10 cellular contexts compared by ENCODE assay signal in the genomic region with DNA sequence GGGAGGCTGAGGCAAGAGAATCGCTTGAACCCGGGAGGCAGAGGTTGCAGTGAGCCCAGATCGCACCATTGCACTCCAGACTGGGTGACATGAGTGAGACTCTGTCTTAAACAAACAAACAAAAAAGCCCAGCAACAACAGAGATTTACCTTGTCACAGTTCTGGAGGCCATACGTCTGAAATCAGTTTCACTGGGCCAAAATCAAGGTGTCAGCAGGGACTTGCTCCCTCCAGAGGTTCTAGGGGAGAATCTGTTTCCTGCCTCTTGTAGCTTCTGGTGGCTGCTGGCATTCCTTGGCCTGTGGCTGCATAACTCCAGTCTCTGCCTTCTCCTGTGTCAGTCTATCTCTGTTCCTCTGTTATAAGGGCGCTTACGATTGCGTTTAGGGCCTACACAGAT. TPM values are rescaled to one million over a fixed set of nuclear protein-coding genes. Genes with fewer than 3 reads are reported as not detected.
DNase-seq lines count a peak whose midpoint lies in the region; ATAC-seq, FAIRE-seq and TF ChIP-seq lines count a peak whose summit lies in the region.
"Had no signal": no experiment of that assay in that cellular context is flagged by ENCODE, and none has a peak within 500 bp of the region (broad histone marks: within the 10 kb centered on the region; RNA-seq: fewer than 3 reads in every experiment).

No MANE protein-coding gene starts in this region.

- no peak overlapping the region for H3K27ac ChIP-seq in HepG2 (ENCODE audit: extremely low read length, insufficient read depth, low read length)
- no peak overlapping the region for H3K27ac ChIP-seq in right lobe of liver

- POLR2A ChIA-PET in HepG2 (lab: Yijun Ruan, JAX) = no interaction called here

- H3K4me2 ChIP-seq in HepG2 (ENCODE audit: low read depth, low read length) = peak overlapping the region; percentile 88

- DNase-seq in HepG2 (ENCODE audit: low spot score) (peak; percentile 30), right lobe of liver (no peak), RPMI7951 (ENCODE audit: low read depth) (peak; percentile 7), fibroblast of the aortic adventitia (ENCODE audit: low read depth) (no peak), type B pancreatic cell (ENCODE audit: extremely low spot score, unreplicated experiment) (no peak), sciatic nerve (ENCODE audit: low spot score) (no peak), NCI-H2029 (lab: John Stamatoyannopoulos, UW) (no peak)
- DNase-seq: aorta, NCI-H1694 treated with DMSO at 0.1 percent for 48 hours had no signal

- H3K36me3 ChIP-seq in HepG2 (replicated peaks in 1 of 2; ENCODE audit: control insufficient read depth in 1 of 2, insufficient read depth in 2 of 2, low read length in 2 of 2) = peaks cover 2 to 5% of the 10 kb centered on the region in 2 experiments; a peak in 2 of 5 replicates
- H3K36me3 ChIP-seq in right lobe of liver = no peaks in the 10 kb centered on the region

- H3K27ac Mint-ChIP-seq in type B pancreatic cell = peak overlapping the region; percentile 7

- no peaks in the 10 kb centered on the region for H4K20me1 ChIP-seq in HepG2 (ENCODE audit: insufficient read depth, low read length)

- peak overlapping the region; percentile 100 for H3K4me3 Mint-ChIP-seq in type B pancreatic cell

- in situ Hi-C loops in HepG2 (cut with HindIII; ENCODE audit: extremely low pct_ligation_motif_present, low pct_unique_long_range_greater_than_20kb) = no loop called here

- H3K9me3 Mint-ChIP-seq in type B pancreatic cell = peaks cover 4% of the 10 kb centered on the region

- H3K79me2 ChIP-seq in HepG2 (ENCODE audit: insufficient read depth, low read length) = peaks cover 60% of the 10 kb centered on the region

- H3K4me1 Mint-ChIP-seq in type B pancreatic cell (ENCODE audit: unreplicated experiment) = peaks cover 48% of the 10 kb centered on the region

- H3K27me3 Mint-ChIP-seq in type B pancreatic cell = no peaks in the 10 kb centered on the region

- TF ChIP-seq CTCF in HepG2 (CRISPR knock-in tag; IDR thresholded peaks at IDR 0.05) (no peak), right lobe of liver (IDR thresholded peaks at IDR 0.05) (no peak), fibroblast of the aortic adventitia (IDR thresholded peaks at IDR 0.05; ENCODE audit: insufficient read depth, low read length) (peak; percentile 1), type B pancreatic cell (conservative IDR thresholded peaks at IDR 0.05) (no peak)

- H3K4me1 ChIP-seq in HepG2 (ENCODE audit: insufficient read depth, low read length) (peaks cover 68% of the 10 kb centered on the region), right lobe of liver (peaks cover 0 to 17% (median 0%) of the 10 kb centered on the region in 4 donors)

- CTCF ChIA-PET in HepG2 (lab: Yijun Ruan, JAX; ENCODE audit: low intra/inter-chr PET ratio, low total read pairs) = no interaction called here

- H3K9me3 ChIP-seq in HepG2 (ENCODE audit: low read length) = no peaks in the 10 kb centered on the region
- no peaks in the 10 kb centered on the region for H3K9me3 ChIP-seq in right lobe of liver

- WGBS in HepG2 (ENCODE audit: low lambda C conversion rate) = 90% methylated on average over 7 of the region's 7 CpGs
- 96% methylated on average over 6 of the region's 7 CpGs for WGBS in right lobe of liver (ENCODE audit: insufficient coverage, low coverage, low lambda C conversion rate, missing lambda C conversion rate)

- intact Hi-C loops in HepG2 (cut with micrococcal nuclease; ENCODE audit: unreplicated experiment) (no loop called here), right lobe of liver (cut with DNase I) (no loop called here), sciatic nerve (cut with DNase I) (no loop called here)

- no peak overlapping the region for H3K9ac ChIP-seq in HepG2 (ENCODE audit: insufficient read depth, low read depth, low read length)

- H3K4me3 ChIP-seq in HepG2 (replicated peaks in 1 of 3; ENCODE audit: insufficient read depth in 1 of 3, low read depth in 2 of 3, low read length in 3 of 3) (peak overlapping the region in 2 of 3 experiments; percentile 6 to 81; a peak in 2 of 6 replicates), right lobe of liver (no peak overlapping the region), fibroblast of the aortic adventitia (ENCODE audit: low read depth, low read length) (no peak overlapping the region)

- no peak for FAIRE-seq in HepG2 (lab: Jason Lieb, UNC)

- BruUV-seq in HepG2 (replicated peaks; lab: Mats Ljungman, UMichigan) = no TSS peak

- peak; percentile 33 for ATAC-seq in HepG2
- no peak for ATAC-seq in right lobe of liver
- no peak for ATAC-seq in HG02852 (IDR thresholded peaks at IDR 0.05; ENCODE audit: unreplicated experiment)
- ATAC-seq in sciatic nerve = no peak

- no peak overlapping the region for H2AFZ ChIP-seq in HepG2 (ENCODE audit: low read length)

- H3K27me3 ChIP-seq in HepG2 (ENCODE audit: control insufficient read depth in 1 of 2, insufficient read depth in 2 of 2, low read length in 2 of 2) = no peaks in the 10 kb centered on the region
- H3K27me3 ChIP-seq in right lobe of liver = no peaks in the 10 kb centered on the region

- TF ChIP-seq POLR2A in HepG2 (IDR thresholded peaks at IDR 0.05; ENCODE audit: insufficient read depth in 1 of 2, low read depth in 2 of 2, low read length in 2 of 2) = no peak
- TF ChIP-seq POLR2A in right lobe of liver (IDR thresholded peaks at IDR 0.05) = no peak

- TF ChIP-seq RAD21 in HepG2 (CRISPR knock-in tag; IDR thresholded peaks at IDR 0.05) = no peak

- TF ChIP-seq EP300 in HepG2 (IDR thresholded peaks at IDR 0.05; ENCODE audit: low read depth in 2 of 2, low read length in 2 of 2) (no peak), HepG2 (CRISPR knock-in tag; IDR thresholded peaks at IDR 0.05; ENCODE audit: borderline replicate concordance) (no peak)

- H3K36me3 Mint-ChIP-seq in type B pancreatic cell = peaks cover 24% of the 10 kb centered on the region

TF ChIP-seq in HepG2, 621 proteins besides CTCF, POLR2A, EP300 and RAD21 (continues in another document):
- TF ChIP-seq ZNF678 (CRISPR knock-in tag; IDR thresholded peaks at IDR 0.05) = no peak
- no peak for TF ChIP-seq ATRX (CRISPR knock-in tag; IDR thresholded peaks at IDR 0.05; ENCODE audit: borderline replicate concordance)
- TF ChIP-seq DMTF1 (CRISPR knock-in tag; IDR thresholded peaks at IDR 0.05) = no peak
- TF ChIP-seq SRF (IDR thresholded peaks at IDR 0.05; ENCODE audit: low read depth, low read length) = no peak
- TF ChIP-seq ELF4 (CRISPR knock-in tag; IDR thresholded peaks at IDR 0.05; ENCODE audit: borderline replicate concordance) = no peak
- TF ChIP-seq ZMYM2 (CRISPR knock-in tag; IDR thresholded peaks at IDR 0.05) = no peak
- no peak for TF ChIP-seq EEA1 (CRISPR knock-in tag; IDR thresholded peaks at IDR 0.05; ENCODE audit: borderline replicate concordance)
- TF ChIP-seq, protein P1, sequence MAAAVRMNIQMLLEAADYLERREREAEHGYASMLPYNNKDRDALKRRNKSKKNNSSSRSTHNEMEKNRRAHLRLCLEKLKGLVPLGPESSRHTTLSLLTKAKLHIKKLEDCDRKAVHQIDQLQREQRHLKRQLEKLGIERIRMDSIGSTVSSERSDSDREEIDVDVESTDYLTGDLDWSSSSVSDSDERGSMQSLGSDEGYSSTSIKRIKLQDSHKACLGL (CRISPR knock-in tag; IDR thresholded peaks at IDR 0.05) = no peak
- no peak for TF ChIP-seq ESRRA (CRISPR knock-in tag; IDR thresholded peaks at IDR 0.05; ENCODE audit: low read depth)

RNA-seq across cellular contexts. Expression of gene DDX10, which starts 1.5 kb away (rescaled TPM):
- total RNA-seq in HepG2 (2016; rRNA removed; fragmentation: Illumina TruSeq; extraction: Trizol) (32.0 and 39.5 TPM in 2 replicates), right lobe of liver (10 to 100 TPM in 4 of 6 experiments, 1 to 10 TPM in 2; 7.4 to 13.6 (median 11.3) TPM), fibroblast of the aortic adventitia (ENCODE audit: low replicate concordance) (15.7 and 26.3 TPM in 2 replicates), type B pancreatic cell (ENCODE audit: low replicate concordance) (26.3 and 34.7 TPM in 2 replicates), sciatic nerve (31.6 TPM)
- 13.9 and 14.1 TPM in 2 replicates for total RNA-seq in HepG2 (2016; cell fraction: cytosol; rRNA removed; fragmentation: Illumina TruSeq; extraction: Trizol; ENCODE audit: low read depth)
- total RNA-seq in HepG2 (2016; cell fraction: insoluble cytoplasmic fraction; rRNA removed; fragmentation: Illumina TruSeq; extraction: Trizol) = 30.8 and 44.2 TPM in 2 replicates
- 11.5 and 13.0 TPM in 2 replicates for total RNA-seq in HepG2 (2016; cell fraction: membrane; rRNA removed; fragmentation: Illumina TruSeq; extraction: Trizol)
- 34.9 and 40.5 TPM in 2 replicates for total RNA-seq in HepG2 (2016; cell fraction: nucleus; rRNA removed; fragmentation: Illumina TruSeq; extraction: Trizol)
- polyA plus RNA-seq in HepG2 (2011; rRNA removed) = 14.8 and 17.0 TPM in 2 replicates
- 12.9 and 16.8 TPM in 2 replicates for polyA plus RNA-seq in HepG2 (2011; cell fraction: cytosol; rRNA removed)
- polyA plus RNA-seq in HepG2 (2011; cell fraction: nucleus; rRNA removed) = 8.6 and 10.4 TPM in 2 replicates
- polyA plus RNA-seq in HepG2 (2012) = 16.1 and 18.0 TPM in 2 replicates
- polyA plus RNA-seq in HepG2 (2016; cell fraction: cytosol; fragmentation: Illumina TruSeq; extraction: Trizol; ENCODE audit: low read depth) = 3.0 and 3.8 TPM in 2 replicates
- polyA plus RNA-seq in HepG2 (2016; cell fraction: insoluble cytoplasmic fraction; fragmentation: Illumina TruSeq; extraction: Trizol; ENCODE audit: low read depth) = 36.3 and 43.6 TPM in 2 replicates
- 4.9 and 7.2 TPM in 2 replicates for polyA plus RNA-seq in HepG2 (2016; cell fraction: membrane; fragmentation: Illumina TruSeq; extraction: Trizol; ENCODE audit: low read depth)
- 25.3 and 25.9 TPM in 2 replicates for polyA plus RNA-seq in HepG2 (2016; cell fraction: nucleus; fragmentation: Illumina TruSeq; extraction: Trizol; ENCODE audit: insufficient read depth, low read depth)
- polyA minus RNA-seq in HepG2 (2011; rRNA and poly(A)+ RNA removed; ENCODE audit: low replicate concordance) = 24.0 and 24.2 TPM in 2 replicates
- 10.8 and 11.6 TPM in 2 replicates for polyA minus RNA-seq in HepG2 (2011; cell fraction: cytosol; rRNA and poly(A)+ RNA removed)
- 38.8 and 40.5 TPM in 2 replicates for polyA minus RNA-seq in HepG2 (2011; cell fraction: nucleus; rRNA and poly(A)+ RNA removed)
- 25.1 and 26.8 TPM in 2 replicates for total RNA-seq in RPMI7951 (2014; rRNA removed; shearing (Covaris generic))

Comparison
In these comparisons a context has a peak if more than half of its experiments do, and no peak if none do; other contexts are left out.
1. DNase-seq: peak in HepG2 (single experiment) and RPMI7951 (single experiment); none in right lobe of liver (0 of 3), fibroblast of the aortic adventitia (single experiment), type B pancreatic cell (single experiment), sciatic nerve (single experiment) and NCI-H2029 (single experiment).
2. H3K4me3 ChIP-seq: peak in HepG2 (2 of 3); none in right lobe of liver (0 of 3) and fibroblast of the aortic adventitia (single experiment).